12 cellular contexts compared by ENCODE assay signal in the genomic region with DNA sequence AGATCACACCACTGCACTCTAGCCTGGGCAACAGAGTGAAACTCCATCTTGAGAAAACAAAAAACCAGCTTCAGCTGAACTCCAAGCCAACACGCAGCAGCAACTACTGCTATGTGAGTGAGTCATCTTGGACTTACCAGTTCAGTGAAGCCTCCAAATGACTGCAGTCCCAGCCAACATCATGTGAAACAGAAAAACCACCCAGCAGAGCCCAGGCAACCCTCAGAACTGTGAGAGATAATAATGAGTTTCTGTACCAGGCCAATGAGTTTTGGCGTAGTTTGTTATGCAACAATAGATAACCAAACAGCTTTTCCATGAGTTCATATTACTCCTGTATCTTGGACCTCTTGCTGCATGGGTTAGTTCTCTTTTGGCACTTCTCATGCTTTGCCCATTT. TPM values are rescaled to one million over a fixed set of nuclear protein-coding genes. Genes with fewer than 3 reads are reported as not detected.
A peak's percentile ranks its signal among the peaks of the same experiment; 100 is the strongest.
DNase-seq lines count a peak whose midpoint lies in the region; ATAC-seq and TF ChIP-seq lines count a peak whose summit lies in the region.
"Had no signal": no experiment of that assay in that cellular context is flagged by ENCODE, and none has a peak within 500 bp of the region (broad histone marks: within the 10 kb centered on the region; RNA-seq: fewer than 3 reads in every experiment).

No MANE protein-coding gene starts in this region.

- CTCF ChIA-PET in activated CD4-positive, alpha-beta memory T cell treated with anti-CD3 and anti-CD28 coated beads for 36 hours (lab: Charles Lee) = interaction anchor here (1.3 to 4.2 kb wide), 6 partner anchors 10 to 201 kb away, joined by 4 to 18 read pairs (median 6); no protein-coding TSS in a partner anchor

- intact Hi-C loops in activated CD4-positive, alpha-beta memory T cell treated with anti-CD3 and anti-CD28 coated beads for 36 hours (cut with micrococcal nuclease) = no loop called here

- POLR2A ChIA-PET in activated CD4-positive, alpha-beta memory T cell treated with anti-CD3 and anti-CD28 coated beads for 36 hours (lab: Charles Lee) = interaction anchor here (1.6 kb wide), 1 partner anchor 22 kb away, joined by 9 read pairs; no protein-coding TSS in a partner anchor

- no peak for TF ChIP-seq CTCF in fibroblast of mammary gland (conservative IDR thresholded peaks at IDR 0.05; ENCODE audit: control insufficient read depth, insufficient read depth, low read depth, low read length)

- DNase-seq in ACHN (peak; percentile 97), fibroblast of mammary gland (ENCODE audit: low read depth) (peak; percentile 68), NCI-H1436 treated with DMSO at 0.1 percent for 48 hours (lab: John Stamatoyannopoulos, UW) (no peak), NCI-H2227 (lab: John Stamatoyannopoulos, UW; ENCODE audit: unreplicated experiment) (no peak)
- DNase-seq in activated CD4-positive, alpha-beta memory T cell treated with anti-CD3 and anti-CD28 coated beads for 36 hours = peak; percentile 71
- DNase-seq: NCI-H2029 had no signal

- peaks cover 20% of the 10 kb centered on the region for H3K9me3 Mint-ChIP-seq in activated CD4-positive, alpha-beta memory T cell treated with anti-CD3 and anti-CD28 coated beads for 36 hours

- in situ Hi-C loops in ACHN (cut with HindIII; ENCODE audit: low pct_ligation_motif_present, low pct_unique_long_range_greater_than_20kb, low sequenced_read_pairs) = no loop called here

- H3K27me3 Mint-ChIP-seq in activated CD4-positive, alpha-beta memory T cell treated with anti-CD3 and anti-CD28 coated beads for 36 hours = no peaks in the 10 kb centered on the region

- peaks cover 61% of the 10 kb centered on the region for H3K4me1 Mint-ChIP-seq in activated CD4-positive, alpha-beta memory T cell treated with anti-CD3 and anti-CD28 coated beads for 36 hours (ENCODE audit: low read depth)

- peaks cover 53% of the 10 kb centered on the region for H3K36me3 Mint-ChIP-seq in activated CD4-positive, alpha-beta memory T cell treated with anti-CD3 and anti-CD28 coated beads for 36 hours

- H3K4me3 ChIP-seq in fibroblast of mammary gland (ENCODE audit: control insufficient read depth, low read depth, low read length) = no peak overlapping the region
- H3K4me3 ChIP-seq: BLaER1, lung, suprapubic skin had no signal

- no peak overlapping the region for H3K4me3 Mint-ChIP-seq in activated CD4-positive, alpha-beta memory T cell treated with anti-CD3 and anti-CD28 coated beads for 36 hours

- ATAC-seq in HG02610 (IDR thresholded peaks at IDR 0.05; ENCODE audit: unreplicated experiment) = peak; percentile 68
- no peak for ATAC-seq in GM19035 (IDR thresholded peaks at IDR 0.05; ENCODE audit: unreplicated experiment)
- ATAC-seq in GM18870 (IDR thresholded peaks at IDR 0.05; ENCODE audit: unreplicated experiment) = no peak

- H3K27ac Mint-ChIP-seq in activated CD4-positive, alpha-beta memory T cell treated with anti-CD3 and anti-CD28 coated beads for 36 hours = peak overlapping the region; percentile 87

RNA-seq across cellular contexts. Expression of a gene that starts 23.3 kb away (rescaled TPM):
- 10 to 100 TPM; 44.0 to 44.8 TPM for total RNA-seq in activated CD4-positive, alpha-beta memory T cell treated with anti-CD3 and anti-CD28 coated beads for 36 hours

RNA-seq across cellular contexts. Expression of a gene that starts 25.2 kb away (rescaled TPM):
- total RNA-seq in activated CD4-positive, alpha-beta memory T cell treated with anti-CD3 and anti-CD28 coated beads for 36 hours = 10 to 100 TPM; 18.0 to 20.6 TPM

RNA-seq across cellular contexts. Expression of a gene that starts 30.5 kb away (rescaled TPM):
- total RNA-seq in activated CD4-positive, alpha-beta memory T cell treated with anti-CD3 and anti-CD28 coated beads for 36 hours = 100 to 1,000 TPM; 110 to 118 TPM

Comparison
In these comparisons a context has a peak if more than half of its experiments do, and no peak if none do; other contexts are left out.
1. DNase-seq: peak in ACHN (single experiment), activated CD4-positive, alpha-beta memory T cell treated with anti-CD3 and anti-CD28 coated beads for 36 hours (single experiment) and fibroblast of mammary gland (single experiment); none in NCI-H1436 treated with DMSO at 0.1 percent for 48 hours (single experiment) and NCI-H2227 (single experiment).